Comparison of ENCODE assay signal across 1 cellular context in the genomic region with DNA sequence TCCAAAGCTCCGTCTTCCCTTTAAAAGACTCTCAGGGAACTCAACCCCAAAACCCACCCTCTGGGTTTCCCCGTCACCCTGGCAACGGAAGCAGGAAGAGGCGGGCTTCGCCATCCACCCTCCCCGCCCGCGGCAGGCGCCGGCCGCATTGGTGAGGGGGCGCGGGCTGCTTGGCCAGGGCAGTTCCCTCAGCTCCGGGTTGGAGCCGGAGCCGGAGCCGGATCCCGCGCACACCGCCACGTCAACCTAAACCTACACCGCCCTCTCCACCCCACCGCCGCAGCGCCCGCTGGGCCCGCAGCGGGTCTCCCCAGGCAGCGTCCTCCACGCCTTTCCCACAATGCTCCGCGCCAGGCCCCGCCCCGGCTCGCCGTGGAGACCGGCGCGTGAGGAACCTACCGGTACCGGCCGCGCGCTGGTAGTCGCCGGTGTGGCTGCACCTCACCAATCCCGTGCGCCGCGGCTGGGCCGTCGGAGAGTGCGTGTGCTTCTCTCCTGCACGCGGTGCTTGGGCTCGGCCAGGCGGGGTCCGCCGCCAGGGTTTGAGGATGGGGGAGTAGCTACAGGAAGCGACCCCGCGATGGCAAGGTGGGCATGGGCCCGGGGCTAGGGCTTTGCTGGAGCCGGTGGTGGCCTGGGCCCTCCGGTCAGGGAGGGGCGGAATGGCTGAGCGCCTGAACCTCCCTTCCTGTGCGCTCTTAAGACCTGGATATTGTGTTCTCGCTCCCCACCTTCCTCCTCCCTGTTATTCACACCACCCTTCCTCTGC.
TF ChIP-seq lines count a peak whose summit lies in the region.

A gene with protein sequence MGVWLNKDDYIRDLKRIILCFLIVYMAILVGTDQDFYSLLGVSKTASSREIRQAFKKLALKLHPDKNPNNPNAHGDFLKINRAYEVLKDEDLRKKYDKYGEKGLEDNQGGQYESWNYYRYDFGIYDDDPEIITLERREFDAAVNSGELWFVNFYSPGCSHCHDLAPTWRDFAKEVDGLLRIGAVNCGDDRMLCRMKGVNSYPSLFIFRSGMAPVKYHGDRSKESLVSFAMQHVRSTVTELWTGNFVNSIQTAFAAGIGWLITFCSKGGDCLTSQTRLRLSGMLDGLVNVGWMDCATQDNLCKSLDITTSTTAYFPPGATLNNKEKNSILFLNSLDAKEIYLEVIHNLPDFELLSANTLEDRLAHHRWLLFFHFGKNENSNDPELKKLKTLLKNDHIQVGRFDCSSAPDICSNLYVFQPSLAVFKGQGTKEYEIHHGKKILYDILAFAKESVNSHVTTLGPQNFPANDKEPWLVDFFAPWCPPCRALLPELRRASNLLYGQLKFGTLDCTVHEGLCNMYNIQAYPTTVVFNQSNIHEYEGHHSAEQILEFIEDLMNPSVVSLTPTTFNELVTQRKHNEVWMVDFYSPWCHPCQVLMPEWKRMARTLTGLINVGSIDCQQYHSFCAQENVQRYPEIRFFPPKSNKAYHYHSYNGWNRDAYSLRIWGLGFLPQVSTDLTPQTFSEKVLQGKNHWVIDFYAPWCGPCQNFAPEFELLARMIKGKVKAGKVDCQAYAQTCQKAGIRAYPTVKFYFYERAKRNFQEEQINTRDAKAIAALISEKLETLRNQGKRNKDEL (plus strand): TSS at position 362 of the 769 bp plus-strand sequence. CDS start 1,830 bp downstream, outside the sequence.

TF ChIP-seq in HepG2, 621 proteins besides CTCF, POLR2A, EP300 and RAD21 (continued from another document and continues in another):
- TF ChIP-seq, protein P1, sequence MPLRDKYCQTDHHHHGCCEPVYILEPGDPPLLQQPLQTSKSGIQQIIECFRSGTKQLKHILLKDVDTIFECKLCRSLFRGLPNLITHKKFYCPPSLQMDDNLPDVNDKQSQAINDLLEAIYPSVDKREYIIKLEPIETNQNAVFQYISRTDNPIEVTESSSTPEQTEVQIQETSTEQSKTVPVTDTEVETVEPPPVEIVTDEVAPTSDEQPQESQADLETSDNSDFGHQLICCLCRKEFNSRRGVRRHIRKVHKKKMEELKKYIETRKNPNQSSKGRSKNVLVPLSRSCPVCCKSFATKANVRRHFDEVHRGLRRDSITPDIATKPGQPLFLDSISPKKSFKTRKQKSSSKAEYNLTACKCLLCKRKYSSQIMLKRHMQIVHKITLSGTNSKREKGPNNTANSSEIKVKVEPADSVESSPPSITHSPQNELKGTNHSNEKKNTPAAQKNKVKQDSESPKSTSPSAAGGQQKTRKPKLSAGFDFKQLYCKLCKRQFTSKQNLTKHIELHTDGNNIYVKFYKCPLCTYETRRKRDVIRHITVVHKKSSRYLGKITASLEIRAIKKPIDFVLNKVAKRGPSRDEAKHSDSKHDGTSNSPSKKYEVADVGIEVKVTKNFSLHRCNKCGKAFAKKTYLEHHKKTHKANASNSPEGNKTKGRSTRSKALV (CRISPR knock-in tag; IDR thresholded peaks at IDR 0.05): peak; percentile 90
- peak; percentile 97 for TF ChIP-seq ZFX (CRISPR knock-in tag; IDR thresholded peaks at IDR 0.05; ENCODE audit: low read depth)
- no peak for TF ChIP-seq TCF12 (IDR thresholded peaks at IDR 0.05)
- peak; percentile 29; the same call in 1 of the 2 replicates for TF ChIP-seq TCF12 (CRISPR knock-in tag; IDR thresholded peaks at IDR 0.05)
- TF ChIP-seq KAT7 (CRISPR knock-in tag; IDR thresholded peaks at IDR 0.05; ENCODE audit: borderline replicate concordance): peak; percentile 99; the same call in 1 of the 2 replicates
- 0 out of 2 replicates have a peak, but pooled peaks have one; percentile 35 for TF ChIP-seq SIN3B (IDR thresholded peaks at IDR 0.05; ENCODE audit: low read length)
- peak; percentile 91 for TF ChIP-seq ZNF619 (CRISPR knock-in tag; IDR thresholded peaks at IDR 0.05)
- TF ChIP-seq, protein P2, sequence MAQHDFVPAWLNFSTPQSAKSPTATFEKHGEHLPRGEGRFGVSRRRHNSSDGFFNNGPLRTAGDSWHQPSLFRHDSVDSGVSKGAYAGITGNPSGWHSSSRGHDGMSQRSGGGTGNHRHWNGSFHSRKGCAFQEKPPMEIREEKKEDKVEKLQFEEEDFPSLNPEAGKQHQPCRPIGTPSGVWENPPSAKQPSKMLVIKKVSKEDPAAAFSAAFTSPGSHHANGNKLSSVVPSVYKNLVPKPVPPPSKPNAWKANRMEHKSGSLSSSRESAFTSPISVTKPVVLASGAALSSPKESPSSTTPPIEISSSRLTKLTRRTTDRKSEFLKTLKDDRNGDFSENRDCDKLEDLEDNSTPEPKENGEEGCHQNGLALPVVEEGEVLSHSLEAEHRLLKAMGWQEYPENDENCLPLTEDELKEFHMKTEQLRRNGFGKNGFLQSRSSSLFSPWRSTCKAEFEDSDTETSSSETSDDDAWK (CRISPR knock-in tag; IDR thresholded peaks at IDR 0.05): no peak
- TF ChIP-seq MTF2 (CRISPR knock-in tag; IDR thresholded peaks at IDR 0.05; ENCODE audit: borderline replicate concordance): peak; percentile 92
- TF ChIP-seq NFIB (CRISPR knock-in tag; IDR thresholded peaks at IDR 0.05; ENCODE audit: borderline replicate concordance): peak; percentile 82; the same call in 1 of the 2 replicates
- no peak for TF ChIP-seq PAF1 (CRISPR knock-in tag; IDR thresholded peaks at IDR 0.05)
- peak; percentile 82; the same call in 1 of the 2 replicates for TF ChIP-seq CBFB (CRISPR knock-in tag; IDR thresholded peaks at IDR 0.05)
- TF ChIP-seq TCF7 (IDR thresholded peaks at IDR 0.05; ENCODE audit: low read depth): no peak
- TF ChIP-seq, protein P3, sequence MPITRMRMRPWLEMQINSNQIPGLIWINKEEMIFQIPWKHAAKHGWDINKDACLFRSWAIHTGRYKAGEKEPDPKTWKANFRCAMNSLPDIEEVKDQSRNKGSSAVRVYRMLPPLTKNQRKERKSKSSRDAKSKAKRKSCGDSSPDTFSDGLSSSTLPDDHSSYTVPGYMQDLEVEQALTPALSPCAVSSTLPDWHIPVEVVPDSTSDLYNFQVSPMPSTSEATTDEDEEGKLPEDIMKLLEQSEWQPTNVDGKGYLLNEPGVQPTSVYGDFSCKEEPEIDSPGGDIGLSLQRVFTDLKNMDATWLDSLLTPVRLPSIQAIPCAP (CRISPR knock-in tag; IDR thresholded peaks at IDR 0.05; ENCODE audit: low read depth): peak; percentile 72; the same call in 1 of the 2 replicates
- no peak for TF ChIP-seq HES4 (CRISPR knock-in tag; IDR thresholded peaks at IDR 0.05; ENCODE audit: borderline replicate concordance)
- peak; percentile 95 for TF ChIP-seq CAMTA2 (CRISPR knock-in tag; IDR thresholded peaks at IDR 0.05; ENCODE audit: borderline replicate concordance)
- no peak for TF ChIP-seq HMGA1 (CRISPR knock-in tag; conservative IDR thresholded peaks at IDR 0.05)
- TF ChIP-seq ZNF75D (CRISPR knock-in tag; IDR thresholded peaks at IDR 0.05; ENCODE audit: borderline replicate concordance): no peak
- TF ChIP-seq ZEB1 (IDR thresholded peaks at IDR 0.05; ENCODE audit: insufficient replicate concordance, low read depth): no peak
- TF ChIP-seq SP140L (CRISPR knock-in tag; IDR thresholded peaks at IDR 0.05; ENCODE audit: borderline replicate concordance): 0 out of 2 replicates have a peak, but pooled peaks have one; percentile 47
- TF ChIP-seq ZNF678 (CRISPR knock-in tag; IDR thresholded peaks at IDR 0.05): 0 out of 2 replicates have a peak, but pooled peaks have one; percentile 54
- no peak for TF ChIP-seq ZNF207 (IDR thresholded peaks at IDR 0.05; ENCODE audit: borderline replicate concordance)
- peak; percentile 93 for TF ChIP-seq ZNF746 (CRISPR knock-in tag; IDR thresholded peaks at IDR 0.05)
- TF ChIP-seq MED8 (CRISPR knock-in tag; IDR thresholded peaks at IDR 0.05; ENCODE audit: insufficient replicate concordance): peak; percentile 61
- TF ChIP-seq, protein P4, sequence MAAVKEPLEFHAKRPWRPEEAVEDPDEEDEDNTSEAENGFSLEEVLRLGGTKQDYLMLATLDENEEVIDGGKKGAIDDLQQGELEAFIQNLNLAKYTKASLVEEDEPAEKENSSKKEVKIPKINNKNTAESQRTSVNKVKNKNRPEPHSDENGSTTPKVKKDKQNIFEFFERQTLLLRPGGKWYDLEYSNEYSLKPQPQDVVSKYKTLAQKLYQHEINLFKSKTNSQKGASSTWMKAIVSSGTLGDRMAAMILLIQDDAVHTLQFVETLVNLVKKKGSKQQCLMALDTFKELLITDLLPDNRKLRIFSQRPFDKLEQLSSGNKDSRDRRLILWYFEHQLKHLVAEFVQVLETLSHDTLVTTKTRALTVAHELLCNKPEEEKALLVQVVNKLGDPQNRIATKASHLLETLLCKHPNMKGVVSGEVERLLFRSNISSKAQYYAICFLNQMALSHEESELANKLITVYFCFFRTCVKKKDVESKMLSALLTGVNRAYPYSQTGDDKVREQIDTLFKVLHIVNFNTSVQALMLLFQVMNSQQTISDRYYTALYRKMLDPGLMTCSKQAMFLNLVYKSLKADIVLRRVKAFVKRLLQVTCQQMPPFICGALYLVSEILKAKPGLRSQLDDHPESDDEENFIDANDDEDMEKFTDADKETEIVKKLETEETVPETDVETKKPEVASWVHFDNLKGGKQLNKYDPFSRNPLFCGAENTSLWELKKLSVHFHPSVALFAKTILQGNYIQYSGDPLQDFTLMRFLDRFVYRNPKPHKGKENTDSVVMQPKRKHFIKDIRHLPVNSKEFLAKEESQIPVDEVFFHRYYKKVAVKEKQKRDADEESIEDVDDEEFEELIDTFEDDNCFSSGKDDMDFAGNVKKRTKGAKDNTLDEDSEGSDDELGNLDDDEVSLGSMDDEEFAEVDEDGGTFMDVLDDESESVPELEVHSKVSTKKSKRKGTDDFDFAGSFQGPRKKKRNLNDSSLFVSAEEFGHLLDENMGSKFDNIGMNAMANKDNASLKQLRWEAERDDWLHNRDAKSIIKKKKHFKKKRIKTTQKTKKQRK (IDR thresholded peaks at IDR 0.05; ENCODE audit: low read length): no peak
- TF ChIP-seq CREB1 (IDR thresholded peaks at IDR 0.05): peak; percentile 68
- peak; percentile 46 for TF ChIP-seq CREB1 (CRISPR knock-in tag; IDR thresholded peaks at IDR 0.05)
- TF ChIP-seq, protein P5, sequence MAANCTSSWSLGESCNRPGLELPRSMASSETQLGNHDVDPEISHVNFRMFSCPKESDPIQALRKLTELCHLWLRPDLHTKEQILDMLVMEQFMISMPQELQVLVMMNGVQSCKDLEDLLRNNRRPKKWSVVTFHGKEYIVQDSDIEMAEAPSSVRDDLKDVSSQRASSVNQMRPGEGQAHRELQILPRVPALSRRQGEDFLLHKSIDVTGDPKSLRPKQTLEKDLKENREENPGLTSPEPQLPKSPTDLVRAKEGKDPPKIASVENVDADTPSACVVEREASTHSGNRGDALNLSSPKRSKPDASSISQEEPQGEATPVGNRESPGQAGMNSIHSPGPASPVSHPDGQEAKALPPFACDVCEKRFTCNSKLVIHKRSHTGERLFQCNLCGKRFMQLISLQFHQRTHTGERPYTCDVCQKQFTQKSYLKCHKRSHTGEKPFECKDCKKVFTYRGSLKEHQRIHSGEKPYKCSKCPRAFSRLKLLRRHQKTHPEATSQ (CRISPR knock-in tag; IDR thresholded peaks at IDR 0.05; ENCODE audit: borderline replicate concordance): peak; percentile 44; the same call in 1 of the 2 replicates
- TF ChIP-seq SP5 (CRISPR knock-in tag; IDR thresholded peaks at IDR 0.05; ENCODE audit: borderline replicate concordance, low read depth): peak; percentile 66; the same call in 1 of the 2 replicates
- TF ChIP-seq, protein P6, sequence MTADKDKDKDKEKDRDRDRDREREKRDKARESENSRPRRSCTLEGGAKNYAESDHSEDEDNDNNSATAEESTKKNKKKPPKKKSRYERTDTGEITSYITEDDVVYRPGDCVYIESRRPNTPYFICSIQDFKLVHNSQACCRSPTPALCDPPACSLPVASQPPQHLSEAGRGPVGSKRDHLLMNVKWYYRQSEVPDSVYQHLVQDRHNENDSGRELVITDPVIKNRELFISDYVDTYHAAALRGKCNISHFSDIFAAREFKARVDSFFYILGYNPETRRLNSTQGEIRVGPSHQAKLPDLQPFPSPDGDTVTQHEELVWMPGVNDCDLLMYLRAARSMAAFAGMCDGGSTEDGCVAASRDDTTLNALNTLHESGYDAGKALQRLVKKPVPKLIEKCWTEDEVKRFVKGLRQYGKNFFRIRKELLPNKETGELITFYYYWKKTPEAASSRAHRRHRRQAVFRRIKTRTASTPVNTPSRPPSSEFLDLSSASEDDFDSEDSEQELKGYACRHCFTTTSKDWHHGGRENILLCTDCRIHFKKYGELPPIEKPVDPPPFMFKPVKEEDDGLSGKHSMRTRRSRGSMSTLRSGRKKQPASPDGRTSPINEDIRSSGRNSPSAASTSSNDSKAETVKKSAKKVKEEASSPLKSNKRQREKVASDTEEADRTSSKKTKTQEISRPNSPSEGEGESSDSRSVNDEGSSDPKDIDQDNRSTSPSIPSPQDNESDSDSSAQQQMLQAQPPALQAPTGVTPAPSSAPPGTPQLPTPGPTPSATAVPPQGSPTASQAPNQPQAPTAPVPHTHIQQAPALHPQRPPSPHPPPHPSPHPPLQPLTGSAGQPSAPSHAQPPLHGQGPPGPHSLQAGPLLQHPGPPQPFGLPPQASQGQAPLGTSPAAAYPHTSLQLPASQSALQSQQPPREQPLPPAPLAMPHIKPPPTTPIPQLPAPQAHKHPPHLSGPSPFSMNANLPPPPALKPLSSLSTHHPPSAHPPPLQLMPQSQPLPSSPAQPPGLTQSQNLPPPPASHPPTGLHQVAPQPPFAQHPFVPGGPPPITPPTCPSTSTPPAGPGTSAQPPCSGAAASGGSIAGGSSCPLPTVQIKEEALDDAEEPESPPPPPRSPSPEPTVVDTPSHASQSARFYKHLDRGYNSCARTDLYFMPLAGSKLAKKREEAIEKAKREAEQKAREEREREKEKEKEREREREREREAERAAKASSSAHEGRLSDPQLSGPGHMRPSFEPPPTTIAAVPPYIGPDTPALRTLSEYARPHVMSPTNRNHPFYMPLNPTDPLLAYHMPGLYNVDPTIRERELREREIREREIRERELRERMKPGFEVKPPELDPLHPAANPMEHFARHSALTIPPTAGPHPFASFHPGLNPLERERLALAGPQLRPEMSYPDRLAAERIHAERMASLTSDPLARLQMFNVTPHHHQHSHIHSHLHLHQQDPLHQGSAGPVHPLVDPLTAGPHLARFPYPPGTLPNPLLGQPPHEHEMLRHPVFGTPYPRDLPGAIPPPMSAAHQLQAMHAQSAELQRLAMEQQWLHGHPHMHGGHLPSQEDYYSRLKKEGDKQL (CRISPR knock-in tag; IDR thresholded peaks at IDR 0.05; ENCODE audit: low read depth): peak; percentile 26; the same call in 1 of the 2 replicates
- TF ChIP-seq, protein P7, sequence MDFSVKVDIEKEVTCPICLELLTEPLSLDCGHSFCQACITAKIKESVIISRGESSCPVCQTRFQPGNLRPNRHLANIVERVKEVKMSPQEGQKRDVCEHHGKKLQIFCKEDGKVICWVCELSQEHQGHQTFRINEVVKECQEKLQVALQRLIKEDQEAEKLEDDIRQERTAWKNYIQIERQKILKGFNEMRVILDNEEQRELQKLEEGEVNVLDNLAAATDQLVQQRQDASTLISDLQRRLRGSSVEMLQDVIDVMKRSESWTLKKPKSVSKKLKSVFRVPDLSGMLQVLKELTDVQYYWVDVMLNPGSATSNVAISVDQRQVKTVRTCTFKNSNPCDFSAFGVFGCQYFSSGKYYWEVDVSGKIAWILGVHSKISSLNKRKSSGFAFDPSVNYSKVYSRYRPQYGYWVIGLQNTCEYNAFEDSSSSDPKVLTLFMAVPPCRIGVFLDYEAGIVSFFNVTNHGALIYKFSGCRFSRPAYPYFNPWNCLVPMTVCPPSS (IDR thresholded peaks at IDR 0.05): no peak
- TF ChIP-seq ZZZ3 (CRISPR knock-in tag; IDR thresholded peaks at IDR 0.05; ENCODE audit: borderline replicate concordance): peak; percentile 83; the same call in 1 of the 2 replicates
